In genomic region chr20:36924167-36925045, GRCh38 we compare ENCODE assay signal across 1 cellular context.
TF ChIP-seq lines count a peak whose summit lies in the region.

No MANE protein-coding gene starts in this region.

TF ChIP-seq in K562, 482 proteins besides CTCF, POLR2A, EP300 and RAD21 (continued from another document and continues in another):
- TF ChIP-seq RBM22 (IDR thresholded peaks at IDR 0.05; ENCODE audit: low read depth, low read length, poor library complexity, severe bottlenecking) (no peak), HMGN3 (IDR thresholded peaks at IDR 0.05; ENCODE audit: borderline replicate concordance, extremely low read depth, insufficient read length, low read depth, low read length) (no peak), ZNF217 (CRISPR knock-in tag; IDR thresholded peaks at IDR 0.05) (no peak), ZBTB33 (CRISPR knock-in tag; IDR thresholded peaks at IDR 0.05) (no peak), ZC3H8 (IDR thresholded peaks at IDR 0.05) (peak; percentile 75; the same call in 1 of the 2 replicates), ZNF780A (CRISPR knock-in tag; IDR thresholded peaks at IDR 0.05) (no peak), DEAF1 (CRISPR knock-in tag; IDR thresholded peaks at IDR 0.05) (no peak), SRSF7 (optimal IDR thresholded peaks at IDR 0.05; ENCODE audit: low read depth, low read length) (no peak), HDAC1 (IDR thresholded peaks at IDR 0.05) (peak in 1 of 2 experiments; percentile 91; a peak in 2 of 4 replicates), HINFP (tag; conservative IDR thresholded peaks at IDR 0.05; ENCODE audit: low read depth) (peak; percentile 74), CSDE1 (IDR thresholded peaks at IDR 0.05) (peak in 1 of 2 experiments; percentile 72; a peak in 1 of 4 replicates), NKRF (IDR thresholded peaks at IDR 0.05; ENCODE audit: borderline replicate concordance) (peak; percentile 67), ZNF551 (CRISPR knock-in tag; IDR thresholded peaks at IDR 0.05) (no peak), RFX5 (IDR thresholded peaks at IDR 0.05; ENCODE audit: low read depth, low read length) (no peak), MNT (conservative IDR thresholded peaks at IDR 0.05) (peak in 1 of 2 experiments; percentile 45; a peak in 1 of 4 replicates), ARID4B (CRISPR knock-in tag; IDR thresholded peaks at IDR 0.05) (no peak), MAFG (tag; conservative IDR thresholded peaks at IDR 0.05) (peak; percentile 75), RUNX1 (IDR thresholded peaks at IDR 0.05; ENCODE audit: low read depth) (no peak), RHOXF2B (CRISPR knock-in tag; conservative IDR thresholded peaks at IDR 0.05) (no peak), SMARCA4 (IDR thresholded peaks at IDR 0.05) (peak; percentile 87), KLF6 (CRISPR knock-in tag; IDR thresholded peaks at IDR 0.05; ENCODE audit: borderline replicate concordance) (no peak), PBX2 (CRISPR knock-in tag; IDR thresholded peaks at IDR 0.05; ENCODE audit: low read depth) (no peak), PBX2 (tag; conservative IDR thresholded peaks at IDR 0.05; ENCODE audit: low read depth) (peak; percentile 91), SAP30 (IDR thresholded peaks at IDR 0.05; ENCODE audit: borderline replicate concordance, insufficient read depth, low read depth, low read length, poor library complexity, severe bottlenecking) (no peak), YY1 (IDR thresholded peaks at IDR 0.05; ENCODE audit: borderline replicate concordance in 1 of 3, control insufficient read depth in 1 of 3, extremely low read depth in 1 of 3, insufficient read depth in 3 of 3, insufficient read length in 1 of 3, insufficient replicate concordance in 2 of 3, low read depth in 1 of 3, low read length in 2 of 3) (no peak), FIP1L1 (IDR thresholded peaks at IDR 0.05; ENCODE audit: low read depth, low read length, poor library complexity, severe bottlenecking) (no peak), PCBP1 (IDR thresholded peaks at IDR 0.05; ENCODE audit: low read depth, low read length, poor library complexity, severe bottlenecking) (no peak), PML (IDR thresholded peaks at IDR 0.05; ENCODE audit: low read length) (no peak), KLF10 (CRISPR knock-in tag; IDR thresholded peaks at IDR 0.05) (no peak), ZNF175 (CRISPR knock-in tag; IDR thresholded peaks at IDR 0.05; ENCODE audit: low read depth) (no peak), CREM (IDR thresholded peaks at IDR 0.05; ENCODE audit: low read depth) (no peak), CTBP1 (IDR thresholded peaks at IDR 0.05; ENCODE audit: borderline replicate concordance) (no peak), ZBTB17 (CRISPR knock-in tag; IDR thresholded peaks at IDR 0.05) (no peak), ZNF507 (tag; conservative IDR thresholded peaks at IDR 0.05) (no peak), SIN3B (IDR thresholded peaks at IDR 0.05; ENCODE audit: low read depth) (no peak), ASH1L (IDR thresholded peaks at IDR 0.05; ENCODE audit: borderline replicate concordance, low read depth, partially characterized antibody) (no peak), ZNF311 (CRISPR knock-in tag; IDR thresholded peaks at IDR 0.05) (no peak), TAF15 (IDR thresholded peaks at IDR 0.05; ENCODE audit: low read depth, low read length) (no peak), CBFB (CRISPR knock-in tag; IDR thresholded peaks at IDR 0.05) (no peak), RAD51 (IDR thresholded peaks at IDR 0.05; ENCODE audit: borderline replicate concordance, low read depth) (no peak), BRD9 (IDR thresholded peaks at IDR 0.05; ENCODE audit: low read depth, partially characterized antibody) (no peak), RBM39 (optimal IDR thresholded peaks at IDR 0.05; ENCODE audit: low read depth, low read length) (no peak), RNF219 (CRISPR knock-in tag; IDR thresholded peaks at IDR 0.05) (no peak), PTRF (tag; IDR thresholded peaks at IDR 0.05) (no peak), NCOA4 (IDR thresholded peaks at IDR 0.05; ENCODE audit: partially characterized antibody) (peak; percentile 28), HNRNPLL (IDR thresholded peaks at IDR 0.05; ENCODE audit: low read depth, low read length, poor library complexity, severe bottlenecking) (no peak), HMBOX1 (IDR thresholded peaks at IDR 0.05) (no peak)
